In genomic region chr1:226157761-226158316, GRCh38 we compare ENCODE assay signal across 1 cellular context.
TF ChIP-seq lines count a peak whose summit lies in the region.

No MANE protein-coding gene starts in this region.

TF ChIP-seq in GM23338, 12 proteins besides CTCF, POLR2A, EP300 and RAD21 (continued from another document):
- TF ChIP-seq ZNF462 (CRISPR knock-in tag; IDR thresholded peaks at IDR 0.05), result no peak
- TF ChIP-seq ZNF114 (CRISPR knock-in tag; IDR thresholded peaks at IDR 0.05), result no peak
- TF ChIP-seq NANOG (IDR thresholded peaks at IDR 0.05; ENCODE audit: borderline replicate concordance), result no peak
- TF ChIP-seq EZH2phosphoT487 (IDR thresholded peaks at IDR 0.05; ENCODE audit: unreplicated experiment), result no peak
- no peak for TF ChIP-seq JUNB (IDR thresholded peaks at IDR 0.05; ENCODE audit: unreplicated experiment)
- TF ChIP-seq STAT1 (IDR thresholded peaks at IDR 0.05; ENCODE audit: unreplicated experiment), result no peak
- TF ChIP-seq EZH2 (IDR thresholded peaks at IDR 0.05; ENCODE audit: low read depth, unreplicated experiment), result no peak
- no peak for TF ChIP-seq REST (IDR thresholded peaks at IDR 0.05; ENCODE audit: unreplicated experiment)
TF ChIP-seq in GM23338: peak in this region for 0.
